18 cellular contexts compared by ENCODE assay signal in the genomic region with DNA sequence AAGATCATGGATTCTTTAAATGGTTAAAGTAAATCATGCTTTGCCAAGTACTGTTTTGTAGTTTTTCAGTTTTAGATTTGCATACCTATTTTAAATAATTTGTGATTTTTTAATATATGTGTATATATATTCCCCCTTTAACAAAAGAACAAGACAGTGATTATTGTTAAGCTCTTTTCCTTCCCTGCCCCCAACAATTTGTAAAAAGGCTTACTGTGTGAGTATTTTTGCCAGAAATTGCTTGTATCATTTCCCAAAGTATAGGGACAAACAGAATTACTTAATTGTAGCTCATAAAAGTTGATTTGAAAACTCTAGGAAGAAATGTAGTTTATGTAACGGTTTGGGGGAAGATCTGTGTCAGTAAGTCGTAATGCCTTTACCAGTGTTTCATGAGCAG. TPM values are rescaled to one million over a fixed set of nuclear protein-coding genes. Genes with fewer than 3 reads are reported as not detected.
DNase-seq lines count a peak whose midpoint lies in the region; ATAC-seq lines count a peak whose summit lies in the region.
"Had no signal": no experiment of that assay in that cellular context is flagged by ENCODE, and none has a peak within 500 bp of the region (broad histone marks: within the 10 kb centered on the region; RNA-seq: fewer than 3 reads in every experiment).

No MANE protein-coding gene starts in this region.

- POLR2A ChIA-PET in naive thymus-derived CD8-positive, alpha-beta T cell (lab: Charles Lee), result interaction anchor here (1.3 kb wide), 1 partner anchor 18 kb away, joined by 3 read pairs; no protein-coding TSS in a partner anchor

- no peaks in the 10 kb centered on the region for H3K27me3 Mint-ChIP-seq in stimulated activated memory B cell treated with anti-CD40 and anti-IgM and Interleukin-4, amounts not matched to agents 10 μg/mL and 1 μg/mL and 100 μg/mL, for 72 hours
- H3K27me3 Mint-ChIP-seq in naive thymus-derived CD8-positive, alpha-beta T cell, result no peaks in the 10 kb centered on the region
- H3K27me3 Mint-ChIP-seq: activated naive CD8-positive, alpha-beta T cell treated with anti-CD3 and anti-CD28 coated beads, Interleukin-2, amount 50 U/mL, for 24 hours had no signal

- H3K27ac ChIP-seq in ACC112 (ENCODE audit: low read depth, low read length), result 0 out of 2 replicates have a peak overlapping the region, but pooled peaks have one; percentile 21
- H3K27ac ChIP-seq: SJSA1 had no signal

- H3K4me3 ChIP-seq in ACC112 (ENCODE audit: low read depth, low read length) (no peak overlapping the region), adipocyte (ENCODE audit: low read length) (peak overlapping the region; percentile 33)
- H3K4me3 ChIP-seq: SJSA1 had no signal

- H3K36me3 ChIP-seq in ACC112 (ENCODE audit: insufficient read depth, low read length) (peaks cover 67% of the 10 kb centered on the region), adipocyte (ENCODE audit: control insufficient read depth, insufficient read depth, low read length, severe bottlenecking) (peaks cover 68% of the 10 kb centered on the region)
- H3K36me3 ChIP-seq: SJSA1 had no signal

- peaks cover 73% of the 10 kb centered on the region for H3K79me2 ChIP-seq in ACC112 (ENCODE audit: control insufficient read depth, insufficient read depth, low read length, unreplicated experiment)

- H3K27me3 ChIP-seq in ACC112 (ENCODE audit: insufficient read depth, low read length), result no peaks in the 10 kb centered on the region
- no peaks in the 10 kb centered on the region for H3K27me3 ChIP-seq in adipocyte (replicated peaks; ENCODE audit: control insufficient read depth, insufficient read depth, low read length)
- H3K27me3 ChIP-seq: SJSA1 had no signal

- no peaks in the 10 kb centered on the region for H3K9me3 Mint-ChIP-seq in stimulated activated memory B cell treated with anti-CD40 and anti-IgM and Interleukin-4, amounts not matched to agents 10 μg/mL and 1 μg/mL and 100 μg/mL, for 72 hours
- H3K9me3 Mint-ChIP-seq in naive thymus-derived CD8-positive, alpha-beta T cell, result no peaks in the 10 kb centered on the region
- H3K9me3 Mint-ChIP-seq: activated naive CD8-positive, alpha-beta T cell treated with anti-CD3 and anti-CD28 coated beads, Interleukin-2, amount 50 U/mL, for 24 hours; neural crest cell had no signal

- peak overlapping the region; percentile 46 for H3K9ac ChIP-seq in adipocyte (ENCODE audit: low read length)

- H3K4me1 Mint-ChIP-seq in stimulated activated memory B cell treated with anti-CD40 and anti-IgM and Interleukin-4, amounts not matched to agents 10 μg/mL and 1 μg/mL and 100 μg/mL, for 72 hours, result peaks cover 26% of the 10 kb centered on the region
- peaks cover 9 to 56% (median 30%) of the 10 kb centered on the region in 4 donors for H3K4me1 Mint-ChIP-seq in naive thymus-derived CD8-positive, alpha-beta T cell

- no peak for ATAC-seq in stimulated activated memory B cell treated with anti-CD40 and anti-IgM and Interleukin-4, amounts not matched to agents 10 μg/mL and 1 μg/mL and 100 μg/mL, for 72 hours
- no peak for ATAC-seq in naive thymus-derived CD8-positive, alpha-beta T cell
- ATAC-seq: activated naive CD8-positive, alpha-beta T cell treated with anti-CD3 and anti-CD28 coated beads, Interleukin-2, amount 50 U/mL, for 24 hours; stimulated activated naive CD8-positive, alpha-beta T cell treated with anti-CD3 and anti-CD28 coated beads, Interleukin-15, Interleukin-2, amounts not matched to agents 100 U/mL and 50 U/mL, for 24 hours had no signal

- H2AFZ ChIP-seq in ACC112 (ENCODE audit: low read length, unreplicated experiment), result no peak overlapping the region

- H3K27ac Mint-ChIP-seq in stimulated activated memory B cell treated with anti-CD40 and anti-IgM and Interleukin-4, amounts not matched to agents 10 μg/mL and 1 μg/mL and 100 μg/mL, for 72 hours, result peak overlapping the region; percentile 29
- peak overlapping the region in 2 of 10 donors; percentile 22 to 55 for H3K27ac Mint-ChIP-seq in naive thymus-derived CD8-positive, alpha-beta T cell
- H3K27ac Mint-ChIP-seq: activated naive CD8-positive, alpha-beta T cell treated with anti-CD3 and anti-CD28 coated beads, Interleukin-2, amount 50 U/mL, for 24 hours had no signal

- DNase-seq in adipocyte (ENCODE audit: low read depth) (no peak), medulla oblongata (ENCODE audit: extremely low spot score) (peak; percentile 68), SIG-M5 treated with dmso at 0.1 percent for 504 hours (lab: John Stamatoyannopoulos, UW; ENCODE audit: unreplicated experiment) (no peak), NCI-H2227 treated with DMSO at 0.1 percent for 48 hours (lab: John Stamatoyannopoulos, UW) (no peak), NCI-H510A (lab: John Stamatoyannopoulos, UW) (no peak)
- DNase-seq in naive thymus-derived CD8-positive, alpha-beta T cell, result no peak
- DNase-seq: activated CD4-positive, alpha-beta T cell treated with anti-CD3 and anti-CD28 coated beads, Interleukin-2, amount 50 U/mL, for 1 hour; activated naive CD8-positive, alpha-beta T cell treated with anti-CD3 and anti-CD28 coated beads, Interleukin-2, amount 50 U/mL, for 24 hours; EL; glutamatergic neuron; NCI-H1092 treated with DMSO at 0.1 percent for 48 hours; NCI-H2029 treated with DMSO at 0.1 percent for 48 hours; stimulated activated CD4-positive, alpha-beta T cell treated with anti-CD3 and anti-CD28 coated beads, Interleukin-2, amount 100 ng/mL, for 48 hours; stimulated activated naive CD8-positive, alpha-beta T cell treated with anti-CD3 and anti-CD28 coated beads, Interleukin-15, Interleukin-2, amounts not matched to agents 100 U/mL and 50 U/mL, for 24 hours had no signal

- H3K4me3 Mint-ChIP-seq in stimulated activated memory B cell treated with anti-CD40 and anti-IgM and Interleukin-4, amounts not matched to agents 10 μg/mL and 1 μg/mL and 100 μg/mL, for 72 hours, result no peak overlapping the region
- H3K4me3 Mint-ChIP-seq in naive thymus-derived CD8-positive, alpha-beta T cell, result no peak overlapping the region
- H3K4me3 Mint-ChIP-seq: activated naive CD8-positive, alpha-beta T cell treated with anti-CD3 and anti-CD28 coated beads, Interleukin-2, amount 50 U/mL, for 24 hours; neural crest cell had no signal

- peaks cover 52% of the 10 kb centered on the region for H3K36me3 Mint-ChIP-seq in stimulated activated memory B cell treated with anti-CD40 and anti-IgM and Interleukin-4, amounts not matched to agents 10 μg/mL and 1 μg/mL and 100 μg/mL, for 72 hours
- peaks cover 0 to 46% (median 14%) of the 10 kb centered on the region in 3 donors for H3K36me3 Mint-ChIP-seq in naive thymus-derived CD8-positive, alpha-beta T cell

- H3K4me1 ChIP-seq in ACC112 (ENCODE audit: control insufficient read depth, insufficient read depth, low read length, unreplicated experiment) (peaks cover 57% of the 10 kb centered on the region), adipocyte (ENCODE audit: control insufficient read depth, insufficient read depth, low read length) (peaks cover 75% of the 10 kb centered on the region)
- H3K4me1 ChIP-seq: SJSA1 had no signal

- H3K9me3 ChIP-seq in adipocyte (ENCODE audit: control insufficient read depth, low read length), result no peaks in the 10 kb centered on the region
- H3K9me3 ChIP-seq: SJSA1 had no signal

RNA-seq across cellular contexts. Expression of a gene that starts 19.0 kb away (rescaled TPM):
- total RNA-seq in naive thymus-derived CD8-positive, alpha-beta T cell, result 10 to 100 TPM; 15.8 to 17.0 TPM
- 1 to 10 TPM in 1 of 3 donors, under 1 TPM in 2; 0.68 to 1.7 (median 0.91) TPM for polyA plus RNA-seq in naive thymus-derived CD8-positive, alpha-beta T cell
